In the genomic region with DNA sequence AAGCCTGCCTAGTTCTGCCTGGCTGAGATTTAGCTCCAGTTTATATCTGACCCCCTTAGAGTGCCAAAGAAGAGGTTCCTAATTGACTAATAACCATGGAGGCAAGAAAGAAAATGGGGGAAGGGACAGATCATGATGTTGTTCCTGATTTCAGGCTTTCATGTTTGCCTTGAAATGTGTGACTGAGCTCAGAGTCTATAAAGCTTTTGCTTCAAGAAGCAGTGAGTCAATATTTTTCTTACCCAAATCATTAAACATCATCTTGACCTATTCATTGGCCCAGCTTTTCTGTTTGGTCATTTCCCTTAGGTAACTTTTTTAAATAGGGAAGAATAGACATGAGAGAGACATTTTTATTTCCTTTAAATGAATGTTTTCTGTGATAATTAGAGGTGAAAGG, we compare ENCODE assay signal across 2 cellular contexts.
TF ChIP-seq lines count a peak whose summit lies in the region.

No MANE protein-coding gene starts in this region.

TF ChIP-seq in A549, 52 proteins besides CTCF, POLR2A, EP300 and RAD21:
- TF ChIP-seq TP53 (CRISPR knock-in tag; IDR thresholded peaks at IDR 0.05) (no peak), FOXS1 (CRISPR knock-in tag; IDR thresholded peaks at IDR 0.05) (no peak), HOXB13 (CRISPR knock-in tag; IDR thresholded peaks at IDR 0.05; ENCODE audit: low read depth) (no peak), CHD4 (IDR thresholded peaks at IDR 0.05; ENCODE audit: borderline replicate concordance) (no peak), GATA3 (IDR thresholded peaks at IDR 0.05; ENCODE audit: borderline replicate concordance) (no peak), ESRRA (IDR thresholded peaks at IDR 0.05; ENCODE audit: borderline replicate concordance, low read length) (no peak), TFCP2L1 (CRISPR knock-in tag; IDR thresholded peaks at IDR 0.05) (no peak), RNF2 (IDR thresholded peaks at IDR 0.05; ENCODE audit: borderline replicate concordance, low read depth) (no peak), RARB (CRISPR knock-in tag; IDR thresholded peaks at IDR 0.05) (no peak), NFE2L2 (conservative IDR thresholded peaks at IDR 0.05; ENCODE audit: low read length) (no peak), CEBPB (IDR thresholded peaks at IDR 0.05) (no peak)
- TF ChIP-seq, protein P1, sequence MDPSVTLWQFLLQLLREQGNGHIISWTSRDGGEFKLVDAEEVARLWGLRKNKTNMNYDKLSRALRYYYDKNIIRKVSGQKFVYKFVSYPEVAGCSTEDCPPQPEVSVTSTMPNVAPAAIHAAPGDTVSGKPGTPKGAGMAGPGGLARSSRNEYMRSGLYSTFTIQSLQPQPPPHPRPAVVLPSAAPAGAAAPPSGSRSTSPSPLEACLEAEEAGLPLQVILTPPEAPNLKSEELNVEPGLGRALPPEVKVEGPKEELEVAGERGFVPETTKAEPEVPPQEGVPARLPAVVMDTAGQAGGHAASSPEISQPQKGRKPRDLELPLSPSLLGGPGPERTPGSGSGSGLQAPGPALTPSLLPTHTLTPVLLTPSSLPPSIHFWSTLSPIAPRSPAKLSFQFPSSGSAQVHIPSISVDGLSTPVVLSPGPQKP (IDR thresholded peaks at IDR 0.05; ENCODE audit: low read depth, low read length): no peak
- TF ChIP-seq, protein P2, sequence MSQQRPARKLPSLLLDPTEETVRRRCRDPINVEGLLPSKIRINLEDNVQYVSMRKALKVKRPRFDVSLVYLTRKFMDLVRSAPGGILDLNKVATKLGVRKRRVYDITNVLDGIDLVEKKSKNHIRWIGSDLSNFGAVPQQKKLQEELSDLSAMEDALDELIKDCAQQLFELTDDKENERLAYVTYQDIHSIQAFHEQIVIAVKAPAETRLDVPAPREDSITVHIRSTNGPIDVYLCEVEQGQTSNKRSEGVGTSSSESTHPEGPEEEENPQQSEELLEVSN (IDR thresholded peaks at IDR 0.05; ENCODE audit: borderline replicate concordance, low read depth): no peak

TF ChIP-seq in H1, 55 proteins besides CTCF, POLR2A, EP300 and RAD21:
- TF ChIP-seq BRCA1 (IDR thresholded peaks at IDR 0.05; ENCODE audit: low read depth, low read length): no peak
- no peak for TF ChIP-seq YY1 (IDR thresholded peaks at IDR 0.05; ENCODE audit: low read depth, low read length)
- TF ChIP-seq GABPA (IDR thresholded peaks at IDR 0.05; ENCODE audit: borderline replicate concordance, insufficient read depth, low read length): no peak
- TF ChIP-seq, protein P3, sequence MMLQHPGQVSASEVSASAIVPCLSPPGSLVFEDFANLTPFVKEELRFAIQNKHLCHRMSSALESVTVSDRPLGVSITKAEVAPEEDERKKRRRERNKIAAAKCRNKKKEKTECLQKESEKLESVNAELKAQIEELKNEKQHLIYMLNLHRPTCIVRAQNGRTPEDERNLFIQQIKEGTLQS (IDR thresholded peaks at IDR 0.05; ENCODE audit: insufficient read depth, low read depth, low read length): no peak
- no peak for TF ChIP-seq TBP (IDR thresholded peaks at IDR 0.05; ENCODE audit: low read depth, low read length)
- no peak for TF ChIP-seq SP1 (IDR thresholded peaks at IDR 0.05; ENCODE audit: low read depth, low read length)
- no peak for TF ChIP-seq KDM4A (IDR thresholded peaks at IDR 0.05; ENCODE audit: low read depth, low read length, severe bottlenecking)
- TF ChIP-seq TEAD4 (IDR thresholded peaks at IDR 0.05; ENCODE audit: low read depth, low read length): no peak
- no peak for TF ChIP-seq SUZ12 (IDR thresholded peaks at IDR 0.05; ENCODE audit: low read length)
